2 cellular contexts compared by ENCODE assay signal in the genomic region with DNA sequence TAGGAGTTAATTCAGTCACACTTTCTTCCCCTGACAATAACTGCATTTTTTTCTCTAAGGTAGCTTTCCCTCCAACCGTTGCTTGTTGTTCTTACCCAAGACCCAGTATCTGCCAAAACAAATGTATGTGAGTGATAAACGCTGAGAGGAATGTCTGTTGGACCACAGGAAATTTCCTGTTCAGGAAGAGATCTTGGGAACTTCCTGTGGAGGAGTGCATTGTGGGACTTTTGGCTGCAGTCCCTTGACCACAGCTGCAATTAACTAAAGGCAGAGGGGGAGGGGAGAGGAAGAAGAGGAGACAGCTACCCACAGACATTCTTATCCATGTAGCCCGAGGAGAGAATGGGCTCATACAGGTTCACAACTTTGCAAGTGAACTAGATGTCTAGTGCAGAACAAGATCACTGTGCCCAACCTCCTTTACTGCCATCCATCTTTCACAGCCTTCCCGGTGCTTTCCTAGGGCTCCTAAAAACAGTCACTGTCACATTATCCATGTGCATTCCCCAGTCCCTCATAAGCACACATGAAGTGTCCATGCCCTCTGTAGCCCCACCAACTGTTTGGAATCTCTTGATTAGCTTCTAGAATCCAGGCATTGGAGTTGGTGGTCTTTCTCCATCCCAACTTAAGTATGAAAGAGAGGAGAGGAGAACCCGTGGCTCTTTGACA.
TF ChIP-seq lines count a peak whose summit lies in the region.

No MANE protein-coding gene starts in this region.

TF ChIP-seq in SK-N-SH, 30 proteins besides CTCF, POLR2A, EP300 and RAD21 (continued from another document):
- TF ChIP-seq, protein P1, sequence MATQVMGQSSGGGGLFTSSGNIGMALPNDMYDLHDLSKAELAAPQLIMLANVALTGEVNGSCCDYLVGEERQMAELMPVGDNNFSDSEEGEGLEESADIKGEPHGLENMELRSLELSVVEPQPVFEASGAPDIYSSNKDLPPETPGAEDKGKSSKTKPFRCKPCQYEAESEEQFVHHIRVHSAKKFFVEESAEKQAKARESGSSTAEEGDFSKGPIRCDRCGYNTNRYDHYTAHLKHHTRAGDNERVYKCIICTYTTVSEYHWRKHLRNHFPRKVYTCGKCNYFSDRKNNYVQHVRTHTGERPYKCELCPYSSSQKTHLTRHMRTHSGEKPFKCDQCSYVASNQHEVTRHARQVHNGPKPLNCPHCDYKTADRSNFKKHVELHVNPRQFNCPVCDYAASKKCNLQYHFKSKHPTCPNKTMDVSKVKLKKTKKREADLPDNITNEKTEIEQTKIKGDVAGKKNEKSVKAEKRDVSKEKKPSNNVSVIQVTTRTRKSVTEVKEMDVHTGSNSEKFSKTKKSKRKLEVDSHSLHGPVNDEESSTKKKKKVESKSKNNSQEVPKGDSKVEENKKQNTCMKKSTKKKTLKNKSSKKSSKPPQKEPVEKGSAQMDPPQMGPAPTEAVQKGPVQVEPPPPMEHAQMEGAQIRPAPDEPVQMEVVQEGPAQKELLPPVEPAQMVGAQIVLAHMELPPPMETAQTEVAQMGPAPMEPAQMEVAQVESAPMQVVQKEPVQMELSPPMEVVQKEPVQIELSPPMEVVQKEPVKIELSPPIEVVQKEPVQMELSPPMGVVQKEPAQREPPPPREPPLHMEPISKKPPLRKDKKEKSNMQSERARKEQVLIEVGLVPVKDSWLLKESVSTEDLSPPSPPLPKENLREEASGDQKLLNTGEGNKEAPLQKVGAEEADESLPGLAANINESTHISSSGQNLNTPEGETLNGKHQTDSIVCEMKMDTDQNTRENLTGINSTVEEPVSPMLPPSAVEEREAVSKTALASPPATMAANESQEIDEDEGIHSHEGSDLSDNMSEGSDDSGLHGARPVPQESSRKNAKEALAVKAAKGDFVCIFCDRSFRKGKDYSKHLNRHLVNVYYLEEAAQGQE (IDR thresholded peaks at IDR 0.05; ENCODE audit: low read depth, low read length), result no peak
- no peak for TF ChIP-seq EZH2phosphoT487 (IDR thresholded peaks at IDR 0.05; ENCODE audit: borderline replicate concordance, low read depth)
- TF ChIP-seq, protein P2, sequence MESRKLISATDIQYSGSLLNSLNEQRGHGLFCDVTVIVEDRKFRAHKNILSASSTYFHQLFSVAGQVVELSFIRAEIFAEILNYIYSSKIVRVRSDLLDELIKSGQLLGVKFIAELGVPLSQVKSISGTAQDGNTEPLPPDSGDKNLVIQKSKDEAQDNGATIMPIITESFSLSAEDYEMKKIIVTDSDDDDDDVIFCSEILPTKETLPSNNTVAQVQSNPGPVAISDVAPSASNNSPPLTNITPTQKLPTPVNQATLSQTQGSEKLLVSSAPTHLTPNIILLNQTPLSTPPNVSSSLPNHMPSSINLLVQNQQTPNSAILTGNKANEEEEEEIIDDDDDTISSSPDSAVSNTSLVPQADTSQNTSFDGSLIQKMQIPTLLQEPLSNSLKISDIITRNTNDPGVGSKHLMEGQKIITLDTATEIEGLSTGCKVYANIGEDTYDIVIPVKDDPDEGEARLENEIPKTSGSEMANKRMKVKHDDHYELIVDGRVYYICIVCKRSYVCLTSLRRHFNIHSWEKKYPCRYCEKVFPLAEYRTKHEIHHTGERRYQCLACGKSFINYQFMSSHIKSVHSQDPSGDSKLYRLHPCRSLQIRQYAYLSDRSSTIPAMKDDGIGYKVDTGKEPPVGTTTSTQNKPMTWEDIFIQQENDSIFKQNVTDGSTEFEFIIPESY (IDR thresholded peaks at IDR 0.05; ENCODE audit: borderline replicate concordance, low read depth), result no peak
- peak; percentile 27; the same call in 1 of the 2 replicates for TF ChIP-seq JUND (IDR thresholded peaks at IDR 0.05)
- TF ChIP-seq, protein P3, sequence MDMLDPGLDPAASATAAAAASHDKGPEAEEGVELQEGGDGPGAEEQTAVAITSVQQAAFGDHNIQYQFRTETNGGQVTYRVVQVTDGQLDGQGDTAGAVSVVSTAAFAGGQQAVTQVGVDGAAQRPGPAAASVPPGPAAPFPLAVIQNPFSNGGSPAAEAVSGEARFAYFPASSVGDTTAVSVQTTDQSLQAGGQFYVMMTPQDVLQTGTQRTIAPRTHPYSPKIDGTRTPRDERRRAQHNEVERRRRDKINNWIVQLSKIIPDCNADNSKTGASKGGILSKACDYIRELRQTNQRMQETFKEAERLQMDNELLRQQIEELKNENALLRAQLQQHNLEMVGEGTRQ (IDR thresholded peaks at IDR 0.05; ENCODE audit: borderline replicate concordance, low read depth, low read length), result no peak
- no peak; the same call in 1 of the 2 replicates for TF ChIP-seq SIN3A (IDR thresholded peaks at IDR 0.05; ENCODE audit: borderline replicate concordance, low read depth, low read length)
- TF ChIP-seq SMC3 (IDR thresholded peaks at IDR 0.05; ENCODE audit: low read depth, low read length), result no peak
- TF ChIP-seq MEF2A (IDR thresholded peaks at IDR 0.05; ENCODE audit: borderline replicate concordance, low read depth), result no peak
- TF ChIP-seq NFIC (IDR thresholded peaks at IDR 0.05; ENCODE audit: borderline replicate concordance), result peak; percentile 85
- TF ChIP-seq TAF1 (IDR thresholded peaks at IDR 0.05; ENCODE audit: borderline replicate concordance, low read depth, low read length), result no peak
- peak; percentile 55 for TF ChIP-seq GABPA (IDR thresholded peaks at IDR 0.05; ENCODE audit: low read depth)
- TF ChIP-seq PBX3 (IDR thresholded peaks at IDR 0.05), result peak; percentile 63

TF ChIP-seq in SK-N-SH treated with all-trans-retinoic acid at 6 μM for 48 hours, 23 proteins besides CTCF, POLR2A, EP300 and RAD21 (continued from another document):
- TF ChIP-seq, protein P4, sequence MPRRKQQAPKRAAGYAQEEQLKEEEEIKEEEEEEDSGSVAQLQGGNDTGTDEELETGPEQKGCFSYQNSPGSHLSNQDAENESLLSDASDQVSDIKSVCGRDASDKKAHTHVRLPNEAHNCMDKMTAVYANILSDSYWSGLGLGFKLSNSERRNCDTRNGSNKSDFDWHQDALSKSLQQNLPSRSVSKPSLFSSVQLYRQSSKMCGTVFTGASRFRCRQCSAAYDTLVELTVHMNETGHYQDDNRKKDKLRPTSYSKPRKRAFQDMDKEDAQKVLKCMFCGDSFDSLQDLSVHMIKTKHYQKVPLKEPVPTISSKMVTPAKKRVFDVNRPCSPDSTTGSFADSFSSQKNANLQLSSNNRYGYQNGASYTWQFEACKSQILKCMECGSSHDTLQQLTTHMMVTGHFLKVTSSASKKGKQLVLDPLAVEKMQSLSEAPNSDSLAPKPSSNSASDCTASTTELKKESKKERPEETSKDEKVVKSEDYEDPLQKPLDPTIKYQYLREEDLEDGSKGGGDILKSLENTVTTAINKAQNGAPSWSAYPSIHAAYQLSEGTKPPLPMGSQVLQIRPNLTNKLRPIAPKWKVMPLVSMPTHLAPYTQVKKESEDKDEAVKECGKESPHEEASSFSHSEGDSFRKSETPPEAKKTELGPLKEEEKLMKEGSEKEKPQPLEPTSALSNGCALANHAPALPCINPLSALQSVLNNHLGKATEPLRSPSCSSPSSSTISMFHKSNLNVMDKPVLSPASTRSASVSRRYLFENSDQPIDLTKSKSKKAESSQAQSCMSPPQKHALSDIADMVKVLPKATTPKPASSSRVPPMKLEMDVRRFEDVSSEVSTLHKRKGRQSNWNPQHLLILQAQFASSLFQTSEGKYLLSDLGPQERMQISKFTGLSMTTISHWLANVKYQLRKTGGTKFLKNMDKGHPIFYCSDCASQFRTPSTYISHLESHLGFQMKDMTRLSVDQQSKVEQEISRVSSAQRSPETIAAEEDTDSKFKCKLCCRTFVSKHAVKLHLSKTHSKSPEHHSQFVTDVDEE (CRISPR knock-in tag; IDR thresholded peaks at IDR 0.05), result no peak
- TF ChIP-seq TCF4 (CRISPR knock-in tag; IDR thresholded peaks at IDR 0.05; ENCODE audit: borderline replicate concordance) (no peak), ISL1 (CRISPR knock-in tag; IDR thresholded peaks at IDR 0.05) (no peak), ZNF565 (CRISPR knock-in tag; conservative IDR thresholded peaks at IDR 0.05; ENCODE audit: low read depth) (no peak), RARB (CRISPR knock-in tag; IDR thresholded peaks at IDR 0.05) (no peak), ZFP30 (CRISPR knock-in tag; IDR thresholded peaks at IDR 0.05) (no peak), ZC3H10 (CRISPR knock-in tag; IDR thresholded peaks at IDR 0.05) (no peak), ZNF8 (CRISPR knock-in tag; IDR thresholded peaks at IDR 0.05) (no peak), ZFP3 (CRISPR knock-in tag; IDR thresholded peaks at IDR 0.05) (no peak), ZNF70 (CRISPR knock-in tag; IDR thresholded peaks at IDR 0.05) (no peak), BACH2 (CRISPR knock-in tag; IDR thresholded peaks at IDR 0.05; ENCODE audit: borderline replicate concordance) (no peak), SNAI2 (CRISPR knock-in tag; IDR thresholded peaks at IDR 0.05) (no peak), ESRRG (CRISPR knock-in tag; IDR thresholded peaks at IDR 0.05) (no peak), PPARA (CRISPR knock-in tag; IDR thresholded peaks at IDR 0.05; ENCODE audit: borderline replicate concordance) (no peak), OSR1 (CRISPR knock-in tag; IDR thresholded peaks at IDR 0.05) (no peak)
- TF ChIP-seq, protein P5, sequence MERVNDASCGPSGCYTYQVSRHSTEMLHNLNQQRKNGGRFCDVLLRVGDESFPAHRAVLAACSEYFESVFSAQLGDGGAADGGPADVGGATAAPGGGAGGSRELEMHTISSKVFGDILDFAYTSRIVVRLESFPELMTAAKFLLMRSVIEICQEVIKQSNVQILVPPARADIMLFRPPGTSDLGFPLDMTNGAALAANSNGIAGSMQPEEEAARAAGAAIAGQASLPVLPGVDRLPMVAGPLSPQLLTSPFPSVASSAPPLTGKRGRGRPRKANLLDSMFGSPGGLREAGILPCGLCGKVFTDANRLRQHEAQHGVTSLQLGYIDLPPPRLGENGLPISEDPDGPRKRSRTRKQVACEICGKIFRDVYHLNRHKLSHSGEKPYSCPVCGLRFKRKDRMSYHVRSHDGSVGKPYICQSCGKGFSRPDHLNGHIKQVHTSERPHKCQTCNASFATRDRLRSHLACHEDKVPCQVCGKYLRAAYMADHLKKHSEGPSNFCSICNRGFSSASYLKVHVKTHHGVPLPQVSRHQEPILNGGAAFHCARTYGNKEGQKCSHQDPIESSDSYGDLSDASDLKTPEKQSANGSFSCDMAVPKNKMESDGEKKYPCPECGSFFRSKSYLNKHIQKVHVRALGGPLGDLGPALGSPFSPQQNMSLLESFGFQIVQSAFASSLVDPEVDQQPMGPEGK (CRISPR knock-in tag; IDR thresholded peaks at IDR 0.05; ENCODE audit: borderline replicate concordance), result no peak
- TF ChIP-seq, protein P6, sequence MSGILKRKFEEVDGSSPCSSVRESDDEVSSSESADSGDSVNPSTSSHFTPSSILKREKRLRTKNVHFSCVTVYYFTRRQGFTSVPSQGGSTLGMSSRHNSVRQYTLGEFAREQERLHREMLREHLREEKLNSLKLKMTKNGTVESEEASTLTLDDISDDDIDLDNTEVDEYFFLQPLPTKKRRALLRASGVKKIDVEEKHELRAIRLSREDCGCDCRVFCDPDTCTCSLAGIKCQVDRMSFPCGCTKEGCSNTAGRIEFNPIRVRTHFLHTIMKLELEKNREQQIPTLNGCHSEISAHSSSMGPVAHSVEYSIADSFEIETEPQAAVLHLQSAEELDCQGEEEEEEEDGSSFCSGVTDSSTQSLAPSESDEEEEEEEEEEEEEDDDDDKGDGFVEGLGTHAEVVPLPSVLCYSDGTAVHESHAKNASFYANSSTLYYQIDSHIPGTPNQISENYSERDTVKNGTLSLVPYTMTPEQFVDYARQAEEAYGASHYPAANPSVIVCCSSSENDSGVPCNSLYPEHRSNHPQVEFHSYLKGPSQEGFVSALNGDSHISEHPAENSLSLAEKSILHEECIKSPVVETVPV (CRISPR knock-in tag; IDR thresholded peaks at IDR 0.05), result no peak
- TF ChIP-seq, protein P7, sequence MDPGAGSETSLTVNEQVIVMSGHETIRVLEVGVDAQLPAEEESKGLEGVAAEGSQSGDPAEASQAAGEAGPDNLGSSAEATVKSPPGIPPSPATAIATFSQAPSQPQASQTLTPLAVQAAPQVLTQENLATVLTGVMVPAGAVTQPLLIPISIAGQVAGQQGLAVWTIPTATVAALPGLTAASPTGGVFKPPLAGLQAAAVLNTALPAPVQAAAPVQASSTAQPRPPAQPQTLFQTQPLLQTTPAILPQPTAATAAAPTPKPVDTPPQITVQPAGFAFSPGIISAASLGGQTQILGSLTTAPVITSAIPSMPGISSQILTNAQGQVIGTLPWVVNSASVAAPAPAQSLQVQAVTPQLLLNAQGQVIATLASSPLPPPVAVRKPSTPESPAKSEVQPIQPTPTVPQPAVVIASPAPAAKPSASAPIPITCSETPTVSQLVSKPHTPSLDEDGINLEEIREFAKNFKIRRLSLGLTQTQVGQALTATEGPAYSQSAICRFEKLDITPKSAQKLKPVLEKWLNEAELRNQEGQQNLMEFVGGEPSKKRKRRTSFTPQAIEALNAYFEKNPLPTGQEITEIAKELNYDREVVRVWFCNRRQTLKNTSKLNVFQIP (CRISPR knock-in tag; IDR thresholded peaks at IDR 0.05; ENCODE audit: borderline replicate concordance, low read depth), result no peak
